Comparison of ENCODE assay signal across 8 cellular contexts in genomic region chr2:241217320-241218031, GRCh38. TPM values are rescaled to one million over a fixed set of nuclear protein-coding genes. Genes with fewer than 3 reads are reported as not detected.
DNase-seq lines count a peak whose midpoint lies in the region; ATAC-seq and TF ChIP-seq lines count a peak whose summit lies in the region.

No MANE protein-coding gene starts in this region.

- no peaks in the 10 kb centered on the region for H3K36me3 ChIP-seq in CD8-positive, alpha-beta T cell (ENCODE audit: insufficient read depth, low read length)

- TF ChIP-seq CTCF in CD8-positive, alpha-beta T cell (IDR thresholded peaks at IDR 0.05) = no peak

- H3K9me3 ChIP-seq in CD8-positive, alpha-beta T cell (ENCODE audit: low read length) = no peaks in the 10 kb centered on the region

- H3K27me3 Mint-ChIP-seq in CD8-positive, alpha-beta T cell (ENCODE audit: low read depth) = no peaks in the 10 kb centered on the region
- H3K27me3 Mint-ChIP-seq in activated CD8-positive, alpha-beta memory T cell treated with anti-CD3 and anti-CD28 coated beads, Interleukin-2, amount 10 ng/mL, durations not matched to agents 7 days and 5 days = peaks cover 25% of the 10 kb centered on the region
- H3K27me3 Mint-ChIP-seq in stimulated activated memory B cell treated with anti-CD40 and anti-IgM and Interleukin-4, amounts not matched to agents 10 μg/mL and 1 μg/mL and 100 μg/mL, for 72 hours = no peaks in the 10 kb centered on the region

- no peak overlapping the region for H3K27ac ChIP-seq in CD8-positive, alpha-beta T cell (ENCODE audit: low read depth, low read length)

- POLR2A ChIA-PET in CD8-positive, alpha-beta T cell (lab: Charles Lee) = no interaction called here

- intact Hi-C loops in CD8-positive, alpha-beta T cell (cut with DNase I, micrococcal nuclease) = loop anchor here (1.0 to 10.0 kb wide), 5 partner anchors 98 to 655 kb away; partner anchors contain the start of genes DUSP28 (in 2 of the 2), HDLBP (in 1 of the 2), RNPEPL1 (in 1 of the 2) and SEPTIN2 (in 1 of the 2)

- H3K27me3 ChIP-seq in CD8-positive, alpha-beta T cell (ENCODE audit: insufficient read depth, low read length) = no peaks in the 10 kb centered on the region

- H3K27ac Mint-ChIP-seq in CD8-positive, alpha-beta T cell = no peak overlapping the region
- no peak overlapping the region for H3K27ac Mint-ChIP-seq in activated CD8-positive, alpha-beta memory T cell treated with anti-CD3 and anti-CD28 coated beads, Interleukin-2, amount 10 ng/mL, durations not matched to agents 7 days and 5 days
- peak overlapping the region; percentile 78 for H3K27ac Mint-ChIP-seq in stimulated activated memory B cell treated with anti-CD40 and anti-IgM and Interleukin-4, amounts not matched to agents 10 μg/mL and 1 μg/mL and 100 μg/mL, for 72 hours

- H3K4me1 ChIP-seq in CD8-positive, alpha-beta T cell (ENCODE audit: insufficient read depth, low read length) = peaks cover 5% of the 10 kb centered on the region

- ATAC-seq in CD8-positive, alpha-beta T cell = peak; percentile 42
- ATAC-seq in GM21529 (IDR thresholded peaks at IDR 0.05; ENCODE audit: unreplicated experiment) (peak; percentile 49), GM21528 (IDR thresholded peaks at IDR 0.05; ENCODE audit: low FRiP score, unreplicated experiment) (no peak)
- peak; percentile 54 for ATAC-seq in activated CD8-positive, alpha-beta memory T cell treated with anti-CD3 and anti-CD28 coated beads, Interleukin-2, amount 10 ng/mL, durations not matched to agents 7 days and 5 days
- ATAC-seq in stimulated activated memory B cell treated with anti-CD40 and anti-IgM and Interleukin-4, amounts not matched to agents 10 μg/mL and 1 μg/mL and 100 μg/mL, for 72 hours = peak; percentile 63

- H3K4me3 Mint-ChIP-seq in CD8-positive, alpha-beta T cell = peak overlapping the region; percentile 77
- H3K4me3 Mint-ChIP-seq in activated CD8-positive, alpha-beta memory T cell treated with anti-CD3 and anti-CD28 coated beads, Interleukin-2, amount 10 ng/mL, durations not matched to agents 7 days and 5 days = peak overlapping the region; percentile 58
- H3K4me3 Mint-ChIP-seq in stimulated activated memory B cell treated with anti-CD40 and anti-IgM and Interleukin-4, amounts not matched to agents 10 μg/mL and 1 μg/mL and 100 μg/mL, for 72 hours = peak overlapping the region; percentile 66

- DNase-seq in CD8-positive, alpha-beta T cell = peak in 3 of 7 experiments; percentile 25 to 60 (median 29)
- peak; percentile 82 for DNase-seq in NCI-H2196 (lab: John Stamatoyannopoulos, UW; ENCODE audit: unreplicated experiment)
- no peak for DNase-seq in activated CD8-positive, alpha-beta memory T cell treated with anti-CD3 and anti-CD28 coated beads, Interleukin-2, amount 10 ng/mL, durations not matched to agents 7 days and 5 days
- peak; percentile 79 for DNase-seq in epidermal melanocyte (ENCODE audit: insufficient read length, low spot score)
- peak; percentile 66 for DNase-seq in medulla oblongata (ENCODE audit: extremely low spot score)

- peak overlapping the region; percentile 59 for H3K4me3 ChIP-seq in CD8-positive, alpha-beta T cell (ENCODE audit: low read depth, low read length)

- H3K36me3 Mint-ChIP-seq in CD8-positive, alpha-beta T cell = no peaks in the 10 kb centered on the region
- H3K36me3 Mint-ChIP-seq in activated CD8-positive, alpha-beta memory T cell treated with anti-CD3 and anti-CD28 coated beads, Interleukin-2, amount 10 ng/mL, durations not matched to agents 7 days and 5 days = no peaks in the 10 kb centered on the region
- no peaks in the 10 kb centered on the region for H3K36me3 Mint-ChIP-seq in stimulated activated memory B cell treated with anti-CD40 and anti-IgM and Interleukin-4, amounts not matched to agents 10 μg/mL and 1 μg/mL and 100 μg/mL, for 72 hours

- H3K4me1 Mint-ChIP-seq in CD8-positive, alpha-beta T cell (ENCODE audit: low read depth) = peaks cover 14% of the 10 kb centered on the region
- H3K4me1 Mint-ChIP-seq in activated CD8-positive, alpha-beta memory T cell treated with anti-CD3 and anti-CD28 coated beads, Interleukin-2, amount 10 ng/mL, durations not matched to agents 7 days and 5 days = peaks cover 10% of the 10 kb centered on the region
- peaks cover 15% of the 10 kb centered on the region for H3K4me1 Mint-ChIP-seq in stimulated activated memory B cell treated with anti-CD40 and anti-IgM and Interleukin-4, amounts not matched to agents 10 μg/mL and 1 μg/mL and 100 μg/mL, for 72 hours

- CTCF ChIA-PET in CD8-positive, alpha-beta T cell (lab: Charles Lee) = interaction anchor here (1.4 kb wide), 1 partner anchor 139 kb away, joined by 4 read pairs; no protein-coding TSS in a partner anchor
- CTCF ChIA-PET in activated CD8-positive, alpha-beta memory T cell treated with anti-CD3 and anti-CD28 coated beads, Interleukin-2, amount 10 ng/mL, durations not matched to agents 7 days and 5 days (lab: Charles Lee) = no interaction called here

- H3K9me3 Mint-ChIP-seq in CD8-positive, alpha-beta T cell = no peaks in the 10 kb centered on the region
- no peaks in the 10 kb centered on the region for H3K9me3 Mint-ChIP-seq in activated CD8-positive, alpha-beta memory T cell treated with anti-CD3 and anti-CD28 coated beads, Interleukin-2, amount 10 ng/mL, durations not matched to agents 7 days and 5 days (ENCODE audit: low read depth)
- no peaks in the 10 kb centered on the region for H3K9me3 Mint-ChIP-seq in stimulated activated memory B cell treated with anti-CD40 and anti-IgM and Interleukin-4, amounts not matched to agents 10 μg/mL and 1 μg/mL and 100 μg/mL, for 72 hours

RNA-seq across cellular contexts. Expression of gene ANO7, which starts 29.0 kb away (rescaled TPM):
- under 1 TPM in 1 of 2 experiments, not detected in 1; 0.30 TPM for total RNA-seq in CD8-positive, alpha-beta T cell
- total RNA-seq in activated CD8-positive, alpha-beta memory T cell treated with anti-CD3 and anti-CD28 coated beads, Interleukin-2, amount 10 ng/mL, durations not matched to agents 7 days and 5 days = 1 to 10 TPM in 1 of 2 experiments, under 1 TPM in 1; 0.53 to 1.1 TPM
